ENCODE assay signal across 1 cellular context in the genomic region with DNA sequence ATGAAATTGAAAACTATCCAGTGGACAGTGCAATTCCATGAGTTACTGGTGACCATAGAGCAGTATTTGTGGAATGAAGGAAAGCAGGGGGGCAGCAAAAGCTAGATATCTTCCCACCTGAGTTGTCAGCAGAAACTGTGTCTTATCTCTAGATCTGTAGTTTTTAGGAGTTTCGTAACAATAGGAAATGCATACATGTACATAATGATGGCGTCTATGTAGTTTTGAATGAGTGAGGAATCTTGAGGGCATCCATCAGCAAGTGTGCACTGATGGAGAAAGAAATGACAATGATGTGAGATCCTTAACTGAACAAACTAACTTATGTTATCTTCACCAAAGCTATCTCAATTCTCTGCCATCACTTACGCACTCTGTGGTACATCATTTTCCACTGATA.
TF ChIP-seq lines count a peak whose summit lies in the region.

No MANE protein-coding gene starts in this region.

TF ChIP-seq in K562, 482 proteins besides CTCF, POLR2A, EP300 and RAD21 (continued from another document):
- TF ChIP-seq, protein P1, sequence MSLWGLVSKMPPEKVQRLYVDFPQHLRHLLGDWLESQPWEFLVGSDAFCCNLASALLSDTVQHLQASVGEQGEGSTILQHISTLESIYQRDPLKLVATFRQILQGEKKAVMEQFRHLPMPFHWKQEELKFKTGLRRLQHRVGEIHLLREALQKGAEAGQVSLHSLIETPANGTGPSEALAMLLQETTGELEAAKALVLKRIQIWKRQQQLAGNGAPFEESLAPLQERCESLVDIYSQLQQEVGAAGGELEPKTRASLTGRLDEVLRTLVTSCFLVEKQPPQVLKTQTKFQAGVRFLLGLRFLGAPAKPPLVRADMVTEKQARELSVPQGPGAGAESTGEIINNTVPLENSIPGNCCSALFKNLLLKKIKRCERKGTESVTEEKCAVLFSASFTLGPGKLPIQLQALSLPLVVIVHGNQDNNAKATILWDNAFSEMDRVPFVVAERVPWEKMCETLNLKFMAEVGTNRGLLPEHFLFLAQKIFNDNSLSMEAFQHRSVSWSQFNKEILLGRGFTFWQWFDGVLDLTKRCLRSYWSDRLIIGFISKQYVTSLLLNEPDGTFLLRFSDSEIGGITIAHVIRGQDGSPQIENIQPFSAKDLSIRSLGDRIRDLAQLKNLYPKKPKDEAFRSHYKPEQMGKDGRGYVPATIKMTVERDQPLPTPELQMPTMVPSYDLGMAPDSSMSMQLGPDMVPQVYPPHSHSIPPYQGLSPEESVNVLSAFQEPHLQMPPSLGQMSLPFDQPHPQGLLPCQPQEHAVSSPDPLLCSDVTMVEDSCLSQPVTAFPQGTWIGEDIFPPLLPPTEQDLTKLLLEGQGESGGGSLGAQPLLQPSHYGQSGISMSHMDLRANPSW (CRISPR knock-in tag; IDR thresholded peaks at IDR 0.05), result no peak
